ENCODE assay signal across 30 cellular contexts in genomic region chr21:15191342-15191741, GRCh38.
"Had no signal": no experiment of that assay in that cellular context is flagged by ENCODE, and none has a peak within 500 bp of the region (broad histone marks: within the 10 kb centered on the region; RNA-seq: fewer than 3 reads in every experiment).

No MANE protein-coding gene starts in this region.

- H3K4me3 Mint-ChIP-seq: natural killer cell; nephron; neural progenitor cell; stimulated activated effector memory CD8-positive, alpha-beta T cell treated with anti-CD3 and anti-CD28 coated beads, Interleukin-12 subunit alpha, Interleukin-12 subunit beta, amount 100 ng/mL, for 72 hours; stimulated activated naive B cell treated with anti-CD40 and anti-IgM and Interleukin-4, amounts not matched to agents 10 μg/mL and 1 μg/mL and 100 μg/mL, for 72 hours; stimulated activated naive CD8-positive, alpha-beta T cell treated with anti-CD3 and anti-CD28 coated beads, Interleukin-15, Interleukin-2, amounts not matched to agents 100 ng/mL and 50 ng/mL, for 24 hours; type B pancreatic cell had no signal

- H3K27me3 ChIP-seq: neural progenitor cell, ovary, right lobe of liver, sigmoid colon, stomach, suprapubic skin, testis, tibial artery, transverse colon, upper lobe of right lung, uterus had no signal

- H3K4me3 ChIP-seq: neural progenitor cell, ovary, psoas muscle, right lobe of liver, sigmoid colon, stomach, suprapubic skin, testis, tibial artery, transverse colon, upper lobe of right lung, uterus had no signal

- H2AFZ ChIP-seq: neural progenitor cell, parathyroid adenoma had no signal

- H3K36me3 Mint-ChIP-seq: natural killer cell; stimulated activated effector memory CD8-positive, alpha-beta T cell treated with anti-CD3 and anti-CD28 coated beads, Interleukin-12 subunit alpha, Interleukin-12 subunit beta, amount 100 ng/mL, for 72 hours; stimulated activated naive B cell treated with anti-CD40 and anti-IgM and Interleukin-4, amounts not matched to agents 10 μg/mL and 1 μg/mL and 100 μg/mL, for 72 hours had no signal

- H3K9me3 ChIP-seq: ovary, psoas muscle, right lobe of liver, sigmoid colon, stomach, suprapubic skin, testis, tibial artery, transverse colon, upper lobe of right lung, uterus had no signal

- H3K27ac ChIP-seq: neural progenitor cell, ovary, parathyroid adenoma, psoas muscle, right lobe of liver, sigmoid colon, stomach, suprapubic skin, testis, tibial artery, transverse colon, upper lobe of right lung, uterus had no signal

- DNase-seq: natural killer cell; occipital lobe; ovary; posterior cingulate gyrus; psoas muscle; right cardiac atrium; right lobe of liver; sigmoid colon; small intestine; stimulated activated CD4-positive, alpha-beta T cell treated with anti-CD3 and anti-CD28 coated beads, Interleukin-15, amount 100 ng/mL, for 24 hours; stimulated activated CD4-positive, alpha-beta T cell treated with anti-CD3 and anti-CD28 coated beads, Interleukin-2, amount 100 ng/mL, for 24 hours; stimulated activated CD4-positive, alpha-beta T cell treated with anti-CD3 and anti-CD28 coated beads, Interleukin-2, amount 100 ng/mL, for 48 hours; stimulated activated CD4-positive, alpha-beta T cell treated with anti-CD3 and anti-CD28 coated beads, Interleukin-4, amount 100 ng/mL, for 24 hours; stimulated activated naive B cell treated with anti-CD40 and anti-IgM and Interleukin-4, amounts not matched to agents 10 μg/mL and 1 μg/mL and 100 μg/mL, for 72 hours; stimulated activated naive CD4-positive, alpha-beta T cell treated with Interleukin-2 at 50 U/mL for 16 hours; stomach; substantia nigra; testis; tibial artery; transverse colon; upper lobe of right lung; uterus had no signal

- H3K9ac ChIP-seq: neural progenitor cell, parathyroid adenoma had no signal

- H3K4me1 Mint-ChIP-seq: natural killer cell; stimulated activated effector memory CD8-positive, alpha-beta T cell treated with anti-CD3 and anti-CD28 coated beads, Interleukin-12 subunit alpha, Interleukin-12 subunit beta, amount 100 ng/mL, for 72 hours had no signal

- H3K36me3 ChIP-seq: neural progenitor cell, ovary, right lobe of liver, sigmoid colon, stomach, suprapubic skin, tibial artery, transverse colon, upper lobe of right lung, uterus had no signal

- H3K4me2 ChIP-seq: neural progenitor cell had no signal

- H3K27ac Mint-ChIP-seq: natural killer cell; neural progenitor cell; progenitor cell of endocrine pancreas; stimulated activated effector memory CD8-positive, alpha-beta T cell treated with anti-CD3 and anti-CD28 coated beads, Interleukin-12 subunit alpha, Interleukin-12 subunit beta, amount 100 ng/mL, for 72 hours; stimulated activated naive B cell treated with anti-CD40 and anti-IgM and Interleukin-4, amounts not matched to agents 10 μg/mL and 1 μg/mL and 100 μg/mL, for 72 hours; stimulated activated naive CD8-positive, alpha-beta T cell treated with anti-CD3 and anti-CD28 coated beads, Interleukin-15, Interleukin-2, amounts not matched to agents 100 ng/mL and 50 ng/mL, for 24 hours; type B pancreatic cell had no signal

- H3K27me3 Mint-ChIP-seq: progenitor cell of endocrine pancreas; stimulated activated naive CD8-positive, alpha-beta T cell treated with anti-CD3 and anti-CD28 coated beads, Interleukin-15, Interleukin-2, amounts not matched to agents 100 ng/mL and 50 ng/mL, for 24 hours; type B pancreatic cell had no signal

- H3K4me1 ChIP-seq: neural progenitor cell, parathyroid adenoma, psoas muscle, sigmoid colon, stomach, suprapubic skin, testis, tibial artery, transverse colon, upper lobe of right lung, uterus had no signal

- ATAC-seq: natural killer cell; right cardiac atrium; right lobe of liver; stimulated activated effector memory CD8-positive, alpha-beta T cell treated with anti-CD3 and anti-CD28 coated beads, Interleukin-12 subunit alpha, Interleukin-12 subunit beta, amount 100 ng/mL, for 72 hours; stimulated activated naive B cell treated with anti-CD40 and anti-IgM and Interleukin-4, amounts not matched to agents 10 μg/mL and 1 μg/mL and 100 μg/mL, for 72 hours; upper lobe of right lung had no signal

- H3K79me2 ChIP-seq: parathyroid adenoma had no signal

- H3K9me3 Mint-ChIP-seq: natural killer cell; stimulated activated effector memory CD8-positive, alpha-beta T cell treated with anti-CD3 and anti-CD28 coated beads, Interleukin-12 subunit alpha, Interleukin-12 subunit beta, amount 100 ng/mL, for 72 hours; stimulated activated naive CD8-positive, alpha-beta T cell treated with anti-CD3 and anti-CD28 coated beads, Interleukin-15, Interleukin-2, amounts not matched to agents 100 ng/mL and 50 ng/mL, for 24 hours had no signal
